Comparison of ENCODE assay signal across 22 cellular contexts in genomic region chr12:48940181-48940580, GRCh38. TPM values are rescaled to one million over a fixed set of nuclear protein-coding genes. Genes with fewer than 3 reads are reported as not detected.
DNase-seq lines count a peak whose midpoint lies in the region; ATAC-seq, FAIRE-seq and TF ChIP-seq lines count a peak whose summit lies in the region.
"Had no signal": no experiment of that assay in that cellular context is flagged by ENCODE, and none has a peak within 500 bp of the region (broad histone marks: within the 10 kb centered on the region; RNA-seq: fewer than 3 reads in every experiment).

No MANE protein-coding gene starts in this region.

- no peak overlapping the region for H3K4me3 Mint-ChIP-seq in stimulated activated naive B cell treated with anti-CD40 and anti-IgM and Interleukin-4, amounts not matched to agents 10 μg/mL and 1 μg/mL and 100 μg/mL, for 72 hours
- H3K4me3 Mint-ChIP-seq: activated naive CD8-positive, alpha-beta T cell treated with anti-CD3 and anti-CD28 coated beads for 36 hours; activated T-cell treated with anti-CD3 and anti-CD28 coated beads, Interleukin-2, amount 50 U/mL, for 4 hours; H9 had no signal

- H3K4me3 ChIP-seq in bronchial epithelial cell (ENCODE audit: low read depth, low read length): no peak overlapping the region
- H3K4me3 ChIP-seq: body of pancreas, coronary artery, prostate gland, SJSA1, smooth muscle cell, thyroid gland had no signal

- no peaks in the 10 kb centered on the region for H3K9me3 Mint-ChIP-seq in stimulated activated naive B cell treated with anti-CD40 and anti-IgM and Interleukin-4, amounts not matched to agents 10 μg/mL and 1 μg/mL and 100 μg/mL, for 72 hours
- H3K9me3 Mint-ChIP-seq: activated naive CD8-positive, alpha-beta T cell treated with anti-CD3 and anti-CD28 coated beads for 36 hours; activated T-cell treated with anti-CD3 and anti-CD28 coated beads, Interleukin-2, amount 50 U/mL, for 4 hours; H9 had no signal

- peak; percentile 36 for FAIRE-seq in bronchial epithelial cell (lab: Jason Lieb, UNC)

- H3K27me3 Mint-ChIP-seq in stimulated activated naive B cell treated with anti-CD40 and anti-IgM and Interleukin-4, amounts not matched to agents 10 μg/mL and 1 μg/mL and 100 μg/mL, for 72 hours: no peaks in the 10 kb centered on the region
- H3K27me3 Mint-ChIP-seq: activated naive CD8-positive, alpha-beta T cell treated with anti-CD3 and anti-CD28 coated beads for 36 hours had no signal

- peak overlapping the region; percentile 42 for H3K27ac Mint-ChIP-seq in stimulated activated naive B cell treated with anti-CD40 and anti-IgM and Interleukin-4, amounts not matched to agents 10 μg/mL and 1 μg/mL and 100 μg/mL, for 72 hours
- H3K27ac Mint-ChIP-seq: activated naive CD8-positive, alpha-beta T cell treated with anti-CD3 and anti-CD28 coated beads for 36 hours had no signal

- H3K4me1 Mint-ChIP-seq in stimulated activated naive B cell treated with anti-CD40 and anti-IgM and Interleukin-4, amounts not matched to agents 10 μg/mL and 1 μg/mL and 100 μg/mL, for 72 hours: peaks cover 33 to 55% of the 10 kb centered on the region in 2 donors
- H3K4me1 Mint-ChIP-seq: activated naive CD8-positive, alpha-beta T cell treated with anti-CD3 and anti-CD28 coated beads for 36 hours had no signal

- ATAC-seq in stimulated activated naive B cell treated with anti-CD40 and anti-IgM and Interleukin-4, amounts not matched to agents 10 μg/mL and 1 μg/mL and 100 μg/mL, for 72 hours (replicated peaks): peak; percentile 74 to 79
- ATAC-seq in GM18868 (IDR thresholded peaks at IDR 0.05; ENCODE audit: unreplicated experiment) (no peak), GM18519 (IDR thresholded peaks at IDR 0.05; ENCODE audit: low FRiP score, unreplicated experiment) (no peak), GM21619 (IDR thresholded peaks at IDR 0.05; ENCODE audit: unreplicated experiment) (no peak)
- ATAC-seq: activated T-cell treated with anti-CD3 and anti-CD28 coated beads, Interleukin-2, amount 50 U/mL, for 4 hours; body of pancreas had no signal

- no peak for TF ChIP-seq CTCF in bronchial epithelial cell (IDR thresholded peaks at IDR 0.05; ENCODE audit: insufficient read depth, low read length, severe bottlenecking)

- DNase-seq in HK-2 (ENCODE audit: unreplicated experiment) (peak; percentile 29), NOMO-1 treated with DMSO at 0.1 percent for 48 hours (lab: John Stamatoyannopoulos, UW; ENCODE audit: unreplicated experiment) (peak; percentile 87), bronchial epithelial cell (ENCODE audit: low read depth) (no peak)
- DNase-seq in stimulated activated naive B cell treated with anti-CD40 and anti-IgM and Interleukin-4, amounts not matched to agents 10 μg/mL and 1 μg/mL and 100 μg/mL, for 72 hours: peak; percentile 26
- DNase-seq: activated naive CD8-positive, alpha-beta T cell treated with anti-CD3 and anti-CD28 coated beads for 36 hours; activated T-cell treated with anti-CD3 and anti-CD28 coated beads, Interleukin-2, amount 50 U/mL, for 4 hours; H9; MM.1S; NCI-H2081; NCI-H510A; T1000; thyroid gland had no signal

- H3K36me3 Mint-ChIP-seq in stimulated activated naive B cell treated with anti-CD40 and anti-IgM and Interleukin-4, amounts not matched to agents 10 μg/mL and 1 μg/mL and 100 μg/mL, for 72 hours: peaks cover 49 to 69% of the 10 kb centered on the region in 2 donors

- H3K36me3 ChIP-seq in bronchial epithelial cell (ENCODE audit: control insufficient read depth, insufficient read depth, low read length): peaks cover 22% of the 10 kb centered on the region

- no peaks in the 10 kb centered on the region for H3K27me3 ChIP-seq in bronchial epithelial cell (ENCODE audit: control insufficient read depth, insufficient read depth, low read length)
- H3K27me3 ChIP-seq: body of pancreas, SJSA1, thyroid gland had no signal

RNA-seq across cellular contexts. Expression of gene FKBP11, which starts 14.9 kb away (rescaled TPM):
- 7.9 and 12.4 TPM in 2 replicates for total RNA-seq in bronchial epithelial cell

RNA-seq across cellular contexts. Expression of gene ARF3, which starts 17.1 kb away (rescaled TPM):
- total RNA-seq in bronchial epithelial cell: 30.0 and 38.7 TPM in 2 replicates

RNA-seq across cellular contexts. Expression of gene WNT10B, which starts 31.4 kb away (rescaled TPM):
- total RNA-seq in bronchial epithelial cell: not detected in 2 replicates
- total RNA-seq: glomerular endothelial cell had no signal

RNA-seq across cellular contexts. Expression of gene WNT1, which starts 37.9 kb away (rescaled TPM):
- not detected in 2 replicates for total RNA-seq in bronchial epithelial cell
- total RNA-seq: activated naive CD8-positive, alpha-beta T cell treated with anti-CD3 and anti-CD28 coated beads for 36 hours; activated T-cell treated with anti-CD3 and anti-CD28 coated beads, Interleukin-2, amount 50 U/mL, for 4 hours; body of pancreas; glomerular endothelial cell; H9; liver; prostate gland; SJSA1; smooth muscle cell; thyroid gland had no signal

RNA-seq across cellular contexts. Expression of gene DDN, which starts 59.0 kb away (rescaled TPM):
- 0.13 and 0.26 TPM in 2 replicates for total RNA-seq in bronchial epithelial cell

Comparison
In these comparisons a context has a peak if more than half of its experiments do, and no peak if none do; other contexts are left out.
1. ATAC-seq: peak in stimulated activated naive B cell treated with anti-CD40 and anti-IgM and Interleukin-4, amounts not matched to agents 10 μg/mL and 1 μg/mL and 100 μg/mL, for 72 hours (2 of 2); none in GM18868 (single experiment), GM18519 (single experiment) and GM21619 (single experiment).